In genomic region chr1:26618561-26618960, GRCh38 we compare ENCODE assay signal across 11 cellular contexts.
DNase-seq lines count a peak whose midpoint lies in the region; ATAC-seq and TF ChIP-seq lines count a peak whose summit lies in the region.
"Had no signal": no experiment of that assay in that cellular context is flagged by ENCODE, and none has a peak within 500 bp of the region (broad histone marks: within the 10 kb centered on the region; RNA-seq: fewer than 3 reads in every experiment).

No MANE protein-coding gene starts in this region.

- H2BK15ac ChIP-seq in IMR-90 (ENCODE audit: low read depth, low read length), result no peak overlapping the region

- H3K4ac ChIP-seq in IMR-90 (ENCODE audit: low read depth, low read length), result no peak overlapping the region

- no peak overlapping the region for H3K27ac ChIP-seq in ACC112 (ENCODE audit: low read depth, low read length)
- H3K27ac ChIP-seq in IMR-90 (ENCODE audit: insufficient read depth, low read length), result no peak overlapping the region
- H3K27ac ChIP-seq in naive thymus-derived CD4-positive, alpha-beta T cell (ENCODE audit: low read depth, low read length), result no peak overlapping the region

- peaks cover 0 to 9% (median 0%) of the 10 kb centered on the region in 11 donors for H3K9me3 Mint-ChIP-seq in naive thymus-derived CD4-positive, alpha-beta T cell

- DNase-seq in IMR-90, result no peak
- no peak for DNase-seq in adipocyte (ENCODE audit: low read depth)
- no peak for DNase-seq in naive thymus-derived CD4-positive, alpha-beta T cell
- no peak for DNase-seq in H7
- DNase-seq in C1 segment of cervical spinal cord (lab: John Stamatoyannopoulos, UW), result no peak
- no peak for DNase-seq in DMS53 (lab: John Stamatoyannopoulos, UW)
- no peak for DNase-seq in activated CD4-positive, alpha-beta T cell treated with anti-CD3 and anti-CD28 coated beads, Interleukin-2, amount 50 U/mL, for 48 hours
- DNase-seq: CD8-positive, alpha-beta memory T cell; NCI-H1105 treated with DMSO at 0.1 percent for 48 hours; substantia nigra had no signal

- H3K4me2 ChIP-seq in IMR-90 (ENCODE audit: low read depth, low read length), result no peak overlapping the region

- no peaks in the 10 kb centered on the region for H3K27me3 ChIP-seq in ACC112 (ENCODE audit: insufficient read depth, low read length)
- no peaks in the 10 kb centered on the region; the same call in 1 of the 2 replicates for H3K27me3 ChIP-seq in IMR-90 (ENCODE audit: control insufficient read depth, insufficient read depth, low read length)
- no peaks in the 10 kb centered on the region for H3K27me3 ChIP-seq in adipocyte (replicated peaks; ENCODE audit: control insufficient read depth, insufficient read depth, low read length)
- no peaks in the 10 kb centered on the region for H3K27me3 ChIP-seq in naive thymus-derived CD4-positive, alpha-beta T cell (ENCODE audit: control insufficient read depth in 2 of 2, insufficient read depth in 2 of 2, low read length in 2 of 2)
- peaks cover 14% of the 10 kb centered on the region for H3K27me3 ChIP-seq in H7 (ENCODE audit: control insufficient read depth, insufficient read depth, low read length)

- no peak for TF ChIP-seq CTCF in IMR-90 (conservative IDR thresholded peaks at IDR 0.05; ENCODE audit: low read depth, low read length)

- peak overlapping the region; percentile 59 to 94; a peak in 3 of 4 replicates for H4K8ac ChIP-seq in IMR-90 (ENCODE audit: low read depth in 2 of 2, low read length in 2 of 2)

- H3K27ac Mint-ChIP-seq in naive thymus-derived CD4-positive, alpha-beta T cell, result peak overlapping the region in 7 of 9 donors; percentile 21 to 98 (median 95)

- intact Hi-C loops in IMR-90 (cut with micrococcal nuclease), result no loop called here
- intact Hi-C loops in naive thymus-derived CD4-positive, alpha-beta T cell (cut with micrococcal nuclease), result no loop called here

- POLR2A ChIA-PET in IMR-90 (lab: Charles Lee; ENCODE audit: unreplicated experiment), result interaction anchor here (0.9 kb wide), 1 partner anchor 73 kb away, joined by 3 read pairs; no protein-coding TSS in a partner anchor
- POLR2A ChIA-PET in naive thymus-derived CD4-positive, alpha-beta T cell (lab: Charles Lee), result interaction anchor here (0.6 to 1.3 kb wide), 10 partner anchors 44 to 752 kb away, joined by 3 to 6 read pairs (median 4); no protein-coding TSS in a partner anchor

- no peak for TF ChIP-seq POLR2A in IMR-90 (IDR thresholded peaks at IDR 0.05; ENCODE audit: low read depth, low read length)

- no peak overlapping the region for H2BK120ac ChIP-seq in IMR-90 (ENCODE audit: low read depth, low read length)

- H2AK9ac ChIP-seq in IMR-90 (replicated peaks; ENCODE audit: low read depth, low read length, poor library complexity), result no peak overlapping the region

- H3K9me3 ChIP-seq in IMR-90 (ENCODE audit: control insufficient read depth, insufficient read depth, low read length), result no peaks in the 10 kb centered on the region
- H3K9me3 ChIP-seq in adipocyte (ENCODE audit: control insufficient read depth, low read length), result no peaks in the 10 kb centered on the region
- no peaks in the 10 kb centered on the region for H3K9me3 ChIP-seq in naive thymus-derived CD4-positive, alpha-beta T cell (ENCODE audit: control insufficient read depth in 2 of 3, low read length in 3 of 3)

- peaks cover 8 to 36% (median 27%) of the 10 kb centered on the region in 7 donors for H3K4me1 Mint-ChIP-seq in naive thymus-derived CD4-positive, alpha-beta T cell

- no peak overlapping the region for H2BK20ac ChIP-seq in IMR-90 (ENCODE audit: low read depth, low read length)

- no peaks in the 10 kb centered on the region for H3K79me2 ChIP-seq in ACC112 (ENCODE audit: control insufficient read depth, insufficient read depth, low read length, unreplicated experiment)

- H4K20me1 ChIP-seq in IMR-90 (ENCODE audit: insufficient read depth, low read length), result no peaks in the 10 kb centered on the region

- H3K36me3 Mint-ChIP-seq in naive thymus-derived CD4-positive, alpha-beta T cell, result no peaks in the 10 kb centered on the region

- no peaks in the 10 kb centered on the region for H3K9me1 ChIP-seq in IMR-90 (ENCODE audit: insufficient read depth, low read length)

- no TSS peak for BruUV-seq in IMR-90 (replicated peaks; lab: Mats Ljungman, UMichigan)

- H3K79me1 ChIP-seq in IMR-90 (ENCODE audit: low read depth in 1 of 2, low read length in 2 of 2), result 0 out of 4 replicates have a peak, but pooled peaks cover 0 to 4% of the 10 kb centered on the region in 2 experiments

- no peak for TF ChIP-seq RAD21 in IMR-90 (IDR thresholded peaks at IDR 0.05; ENCODE audit: low read length)

- no peak overlapping the region for H2AK5ac ChIP-seq in IMR-90 (ENCODE audit: low read depth, low read length)

- dilution Hi-C loops in IMR-90 (cut with HindIII; ENCODE audit: low sequenced_read_pairs, unreplicated experiment), result no loop called here

- H4K91ac ChIP-seq in IMR-90 (ENCODE audit: insufficient read depth, low read depth, low read length), result no peak overlapping the region

- H3K4me3 ChIP-seq in ACC112 (ENCODE audit: low read depth, low read length) (no peak overlapping the region), IMR-90 (ENCODE audit: insufficient read depth, low read depth, low read length) (no peak overlapping the region), adipocyte (ENCODE audit: low read length) (no peak overlapping the region), H7 (ENCODE audit: insufficient read depth, low read depth, low read length) (no peak overlapping the region)
- H3K4me3 ChIP-seq in naive thymus-derived CD4-positive, alpha-beta T cell (ENCODE audit: low read length), result no peak overlapping the region

- no peak overlapping the region for H3K14ac ChIP-seq in IMR-90 (replicated peaks; ENCODE audit: low read depth, low read length)

- H2AFZ ChIP-seq in ACC112 (ENCODE audit: low read length, unreplicated experiment) (peak overlapping the region; percentile 84), IMR-90 (replicated peaks; ENCODE audit: low read length, poor library complexity) (no peak overlapping the region)

- no CpG with 5 or more reads among the region's 3 CpGs for WGBS in IMR-90 (ENCODE audit: extremely low coverage in 2 of 2, insufficient read length in 1 of 2), 2 experiments

- no peak overlapping the region for H3K56ac ChIP-seq in IMR-90 (ENCODE audit: extremely low read depth, insufficient read depth, low read length)

- no peaks in the 10 kb centered on the region for H3K36me3 ChIP-seq in ACC112 (ENCODE audit: insufficient read depth, low read length)
- no peaks in the 10 kb centered on the region for H3K36me3 ChIP-seq in IMR-90 (ENCODE audit: control insufficient read depth, insufficient read depth, low read length)
- H3K36me3 ChIP-seq in adipocyte (ENCODE audit: control insufficient read depth, insufficient read depth, low read length, severe bottlenecking), result no peaks in the 10 kb centered on the region
- H3K36me3 ChIP-seq in naive thymus-derived CD4-positive, alpha-beta T cell (ENCODE audit: control insufficient read depth in 2 of 3, insufficient read depth in 3 of 3, low read length in 3 of 3), result no peaks in the 10 kb centered on the region
- H3K36me3 ChIP-seq in H7 (replicated peaks; ENCODE audit: control insufficient read depth, insufficient read depth, low read length), result no peaks in the 10 kb centered on the region

- peak overlapping the region in 5 of 10 donors; percentile 32 to 100 (median 91) for H3K4me3 Mint-ChIP-seq in naive thymus-derived CD4-positive, alpha-beta T cell

- peak overlapping the region; percentile 50; the same call in 1 of the 2 replicates for H3K23ac ChIP-seq in IMR-90 (ENCODE audit: low read depth, low read length)

- no peak overlapping the region for H3K9ac ChIP-seq in IMR-90 (ENCODE audit: low read depth, low read length)
- H3K9ac ChIP-seq in adipocyte (ENCODE audit: low read length), result peak overlapping the region; percentile 40

- CTCF ChIA-PET in IMR-90 (lab: Yijun Ruan, JAX), result no interaction called here
- CTCF ChIA-PET in naive thymus-derived CD4-positive, alpha-beta T cell (lab: Charles Lee), result interaction anchor here (0.6 to 0.9 kb wide), 3 partner anchors 15 to 189 kb away, joined by 4 read pairs; no protein-coding TSS in a partner anchor

- H3K4me1 ChIP-seq in ACC112 (ENCODE audit: control insufficient read depth, insufficient read depth, low read length, unreplicated experiment), result peaks cover 12% of the 10 kb centered on the region
- peaks cover 4% of the 10 kb centered on the region for H3K4me1 ChIP-seq in IMR-90 (ENCODE audit: control insufficient read depth, insufficient read depth, low read length)
- peaks cover 26% of the 10 kb centered on the region for H3K4me1 ChIP-seq in adipocyte (ENCODE audit: control insufficient read depth, insufficient read depth, low read length)
- H3K4me1 ChIP-seq in naive thymus-derived CD4-positive, alpha-beta T cell (ENCODE audit: control insufficient read depth in 2 of 2, insufficient read depth in 2 of 2, low read length in 2 of 2), result peaks cover 6 to 7% of the 10 kb centered on the region in 2 donors

- no peak for ATAC-seq in IMR-90 (ENCODE audit: low read depth)
- ATAC-seq in naive thymus-derived CD4-positive, alpha-beta T cell, result no peak

- peaks cover 0 to 4% (median 0%) of the 10 kb centered on the region in 5 donors for H3K27me3 Mint-ChIP-seq in naive thymus-derived CD4-positive, alpha-beta T cell

- H2BK5ac ChIP-seq in IMR-90 (ENCODE audit: low read depth, low read length, poor library complexity, severe bottlenecking), result no peak overlapping the region

- H4K5ac ChIP-seq in IMR-90 (ENCODE audit: low read depth, low read length), result no peak overlapping the region; the same call in 1 of the 2 replicates

- H3K18ac ChIP-seq in IMR-90 (ENCODE audit: low read depth, low read length), result no peak overlapping the region; the same call in 1 of the 2 replicates

- in situ Hi-C loops in IMR-90 (cut with MboI; ENCODE audit: low sequenced_read_pairs), result no loop called here

TF ChIP-seq in IMR-90, 13 proteins besides CTCF, POLR2A, EP300 and RAD21:
- TF ChIP-seq RCOR1 (IDR thresholded peaks at IDR 0.05; ENCODE audit: insufficient replicate concordance, low read length) (no peak), SMC3 (IDR thresholded peaks at IDR 0.05; ENCODE audit: low read depth, low read length) (no peak), MAZ (IDR thresholded peaks at IDR 0.05; ENCODE audit: borderline replicate concordance, low read depth, low read length) (no peak)
- TF ChIP-seq, protein P1, sequence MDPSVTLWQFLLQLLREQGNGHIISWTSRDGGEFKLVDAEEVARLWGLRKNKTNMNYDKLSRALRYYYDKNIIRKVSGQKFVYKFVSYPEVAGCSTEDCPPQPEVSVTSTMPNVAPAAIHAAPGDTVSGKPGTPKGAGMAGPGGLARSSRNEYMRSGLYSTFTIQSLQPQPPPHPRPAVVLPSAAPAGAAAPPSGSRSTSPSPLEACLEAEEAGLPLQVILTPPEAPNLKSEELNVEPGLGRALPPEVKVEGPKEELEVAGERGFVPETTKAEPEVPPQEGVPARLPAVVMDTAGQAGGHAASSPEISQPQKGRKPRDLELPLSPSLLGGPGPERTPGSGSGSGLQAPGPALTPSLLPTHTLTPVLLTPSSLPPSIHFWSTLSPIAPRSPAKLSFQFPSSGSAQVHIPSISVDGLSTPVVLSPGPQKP (IDR thresholded peaks at IDR 0.05; ENCODE audit: borderline replicate concordance, low read depth, low read length), result no peak
TF ChIP-seq in IMR-90: peak in this region for 0.
